9 cellular contexts compared by ENCODE assay signal in the genomic region with DNA sequence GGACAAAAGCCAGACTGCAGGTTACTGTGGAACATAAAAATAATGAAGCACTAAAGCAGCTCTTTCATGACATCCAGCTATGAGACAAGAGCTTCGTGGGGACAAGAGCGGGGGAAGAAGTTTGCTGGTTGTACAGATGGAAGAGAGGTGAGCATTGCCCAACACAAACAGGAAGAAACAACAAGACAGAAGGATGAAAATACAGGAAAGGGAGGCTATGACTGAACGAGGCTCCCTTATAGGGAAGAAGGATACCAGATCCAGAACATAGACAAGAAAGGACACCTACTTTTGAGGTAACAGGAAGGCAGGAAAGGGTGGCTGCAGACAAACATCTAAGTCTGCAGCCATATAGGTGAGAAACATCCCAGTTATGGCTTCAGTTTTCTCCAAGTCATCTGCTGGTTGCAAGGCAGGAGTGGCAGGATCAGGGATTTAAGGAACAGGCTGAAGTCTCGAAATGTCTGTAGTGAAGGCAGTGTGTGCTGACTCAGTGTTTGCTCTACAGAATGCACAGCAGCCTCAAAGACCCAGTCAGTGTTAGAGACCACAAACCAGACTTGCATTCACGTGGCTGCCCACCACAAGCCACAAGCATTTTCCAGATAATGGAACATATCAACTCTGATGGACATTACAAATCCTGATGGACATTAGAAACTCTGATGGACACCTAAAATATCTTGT. TPM values are rescaled to one million over a fixed set of nuclear protein-coding genes. Genes with fewer than 3 reads are reported as not detected.
A peak's percentile ranks its signal among the peaks of the same experiment; 100 is the strongest.
DNase-seq lines count a peak whose midpoint lies in the region; ATAC-seq, FAIRE-seq and TF ChIP-seq lines count a peak whose summit lies in the region.
"Had no signal": no experiment of that assay in that cellular context is flagged by ENCODE, and none has a peak within 500 bp of the region (broad histone marks: within the 10 kb centered on the region; RNA-seq: fewer than 3 reads in every experiment).

No MANE protein-coding gene starts in this region.

- no peak for ATAC-seq in GM19328 (IDR thresholded peaks at IDR 0.05; ENCODE audit: unreplicated experiment)
- ATAC-seq in pancreas = no peak

- H3K27ac ChIP-seq in pancreas = no peak overlapping the region

- no peak for TF ChIP-seq CTCF in NB4 (IDR thresholded peaks at IDR 0.05; ENCODE audit: low read depth, low read length)
- TF ChIP-seq CTCF in cardiac fibroblast (IDR thresholded peaks at IDR 0.05; ENCODE audit: low read depth, low read length) = no peak
- TF ChIP-seq CTCF in pancreas (IDR thresholded peaks at IDR 0.05) = no peak

- no peak for TF ChIP-seq POLR2A in NB4 (IDR thresholded peaks at IDR 0.05; ENCODE audit: extremely low read depth, insufficient read length)

- FAIRE-seq in pancreas (lab: Jason Lieb, UNC) = no peak

- intact Hi-C loops in pancreas (cut with DNase I) = no loop called here

- 79 to 84% methylated on average over 5 of the region's 5 CpGs for WGBS in pancreas, 2 donors

- H3K4me3 ChIP-seq in NB4 (ENCODE audit: low read depth, low read length) = no peak overlapping the region
- H3K4me3 ChIP-seq in cardiac fibroblast (replicated peaks in 1 of 2; ENCODE audit: low read depth in 2 of 2, low read length in 2 of 2) = peak overlapping the region in 1 of 2 donors; percentile 77
- no peak overlapping the region for H3K4me3 ChIP-seq in pancreas

- H3K9me3 ChIP-seq in pancreas = no peaks in the 10 kb centered on the region

- peaks cover 0 to 13% (median 0%) of the 10 kb centered on the region in 3 donors for H3K4me1 ChIP-seq in pancreas

- no peaks in the 10 kb centered on the region for H3K36me3 ChIP-seq in pancreas

- H3K27me3 ChIP-seq in pancreas = no peaks in the 10 kb centered on the region

- DNase-seq in EH (ENCODE audit: low read depth) (peak; percentile 76), NB4 (ENCODE audit: low read depth) (peak; percentile 59), cardiac fibroblast (ENCODE audit: low read depth in 2 of 2) (peak; percentile 51 to 74), non-pigmented ciliary epithelial cell (ENCODE audit: low read depth) (peak; percentile 86), NCI-H2107 treated with DMSO at 0.1 percent for 48 hours (lab: John Stamatoyannopoulos, UW; ENCODE audit: unreplicated experiment) (no peak), pancreas (no peak)
- DNase-seq: cerebellar nuclear complex, NCI-H446 treated with DMSO at 0.1 percent for 48 hours had no signal

RNA-seq across cellular contexts. Expression of gene CLTCL1, which starts 1.9 kb away (rescaled TPM):
- total RNA-seq in pancreas = 1 to 10 TPM; 1.7 to 2.7 (median 2.1) TPM
- 1 to 10 TPM; 4.2 to 6.4 TPM for polyA plus RNA-seq in pancreas

Comparison
In these comparisons a context has a peak if more than half of its experiments do, and no peak if none do; other contexts are left out.
1. DNase-seq: peak in EH (single experiment), NB4 (single experiment), cardiac fibroblast (2 of 2) and non-pigmented ciliary epithelial cell (single experiment); none in NCI-H2107 treated with DMSO at 0.1 percent for 48 hours (single experiment) and pancreas (0 of 6).